Comparison of ENCODE assay signal across 9 cellular contexts in genomic region chr10:70267161-70267933, GRCh38. TPM values are rescaled to one million over a fixed set of nuclear protein-coding genes. Genes with fewer than 3 reads are reported as not detected.
DNase-seq lines count a peak whose midpoint lies in the region; ATAC-seq and TF ChIP-seq lines count a peak whose summit lies in the region.
"Had no signal": no experiment of that assay in that cellular context is flagged by ENCODE, and none has a peak within 500 bp of the region (broad histone marks: within the 10 kb centered on the region; RNA-seq: fewer than 3 reads in every experiment).

No MANE protein-coding gene starts in this region.

- no peak; the same call in 1 of the 2 replicates for TF ChIP-seq RAD21 in HCT116 (IDR thresholded peaks at IDR 0.05; ENCODE audit: low read depth)

- H3K9ac ChIP-seq in HCT116 (ENCODE audit: low read length), result no peak overlapping the region

- intact Hi-C loops in HCT116 (cut with micrococcal nuclease), result loop anchor here (2.0 kb wide), 1 partner anchor 97 kb away; no protein-coding TSS in a partner anchor
- intact Hi-C loops in ascending aorta (cut with DNase I), result loop anchor here (10.0 kb wide), 2 partner anchors 57 to 1307 kb away; no protein-coding TSS in a partner anchor
- intact Hi-C loops in CD4-positive, alpha-beta memory T cell (cut with micrococcal nuclease), result no loop called here

- H3K9me3 ChIP-seq in HCT116 (ENCODE audit: control insufficient read depth in 1 of 2, insufficient read depth in 1 of 2, low read depth in 1 of 2, low read length in 2 of 2) (no peaks in the 10 kb centered on the region), ascending aorta (no peaks in the 10 kb centered on the region)
- H3K9me3 ChIP-seq in CD4-positive, alpha-beta memory T cell (ENCODE audit: control insufficient read depth in 1 of 2, low read length in 2 of 2), result no peaks in the 10 kb centered on the region

- H2AFZ ChIP-seq in HCT116 (ENCODE audit: low read depth, low read length, poor library complexity, severe bottlenecking), result peak overlapping the region; percentile 51

- H3K27ac Mint-ChIP-seq in activated T-helper 17 cell treated with anti-CD3 and anti-CD28 coated beads, Interleukin-2, amount 50 U/mL, for 72 hours, result peak overlapping the region; percentile 47
- H3K27ac Mint-ChIP-seq in CD4-positive, alpha-beta memory T cell, result no peak overlapping the region
- H3K27ac Mint-ChIP-seq: activated naive CD4-positive, alpha-beta T cell treated with anti-CD3 and anti-CD28 coated beads, Interleukin-2, amount 50 U/mL, for 24 hours had no signal

- H3K4me3 Mint-ChIP-seq in activated T-helper 17 cell treated with anti-CD3 and anti-CD28 coated beads, Interleukin-2, amount 50 U/mL, for 72 hours, result no peak overlapping the region
- no peak overlapping the region for H3K4me3 Mint-ChIP-seq in CD4-positive, alpha-beta memory T cell
- H3K4me3 Mint-ChIP-seq: activated naive CD4-positive, alpha-beta T cell treated with anti-CD3 and anti-CD28 coated beads, Interleukin-2, amount 50 U/mL, for 24 hours had no signal

- TF ChIP-seq POLR2A in HCT116 (IDR thresholded peaks at IDR 0.05; ENCODE audit: borderline replicate concordance, extremely low read depth, insufficient read depth, insufficient read length), result no peak

- CTCF ChIA-PET in HCT116 (lab: Charles Lee), result interaction anchor here (1.0 to 2.0 kb wide), 7 partner anchors 12 to 152 kb away, joined by 3 to 8 read pairs (median 3); partner anchors contain the start of genes PPA1 and TYSND1
- CTCF ChIA-PET in CD4-positive, alpha-beta memory T cell (lab: Charles Lee; ENCODE audit: partially characterized antibody), result interaction anchor here (0.9 to 5.2 kb wide), 5 partner anchors 44 to 112 kb away, joined by 3 to 31 read pairs (median 4); no protein-coding TSS in a partner anchor

- H3K4me1 ChIP-seq in HCT116 (ENCODE audit: control insufficient read depth in 1 of 2, insufficient read depth in 2 of 2, low read length in 2 of 2), result peaks cover 5 to 28% of the 10 kb centered on the region in 2 experiments; a peak in 3 of 4 replicates
- H3K4me1 ChIP-seq in ascending aorta, result no peaks in the 10 kb centered on the region
- H3K4me1 ChIP-seq in CD4-positive, alpha-beta memory T cell (ENCODE audit: insufficient read depth, low read length), result no peaks in the 10 kb centered on the region

- peaks cover 11% of the 10 kb centered on the region for H3K4me1 Mint-ChIP-seq in activated T-helper 17 cell treated with anti-CD3 and anti-CD28 coated beads, Interleukin-2, amount 50 U/mL, for 72 hours
- peaks cover 0 to 2% (median 1%) of the 10 kb centered on the region in 4 donors for H3K4me1 Mint-ChIP-seq in CD4-positive, alpha-beta memory T cell

- TF ChIP-seq CTCF in AG10803 (conservative IDR thresholded peaks at IDR 0.05; ENCODE audit: low read length), result no peak; the same call in 1 of the 2 replicates
- peak in 2 of 3 experiments; percentile 44 to 60; a peak in 4 of 6 replicates for TF ChIP-seq CTCF in HCT116 (IDR thresholded peaks at IDR 0.05 in 2 of 3, conservative IDR thresholded peaks at IDR 0.05 in 1 of 3; ENCODE audit: borderline replicate concordance in 1 of 3, insufficient read depth in 1 of 3, low read depth in 2 of 3, low read length in 2 of 3)
- no peak for TF ChIP-seq CTCF in ascending aorta (IDR thresholded peaks at IDR 0.05)

- peaks cover 3% of the 10 kb centered on the region for H3K27me3 Mint-ChIP-seq in activated T-helper 17 cell treated with anti-CD3 and anti-CD28 coated beads, Interleukin-2, amount 50 U/mL, for 72 hours
- peaks cover 0 to 3% of the 10 kb centered on the region in 2 donors for H3K27me3 Mint-ChIP-seq in CD4-positive, alpha-beta memory T cell
- H3K27me3 Mint-ChIP-seq: activated naive CD4-positive, alpha-beta T cell treated with anti-CD3 and anti-CD28 coated beads, Interleukin-2, amount 50 U/mL, for 24 hours had no signal

- RAD21 ChIA-PET in HCT116 (lab: Charles Lee; ENCODE audit: low non-redundant PET in 1 of 2, low total read pairs in 2 of 2, uncharacterized antibody in 2 of 2, unreplicated experiment in 2 of 2), result interaction anchor here in 1 of 2 experiments (1.0 to 1.2 kb wide), 2 partner anchors 46 to 97 kb away, joined by 3 read pairs; no protein-coding TSS in a partner anchor

- H3K4me2 ChIP-seq in HCT116 (ENCODE audit: low read length), result peak overlapping the region; percentile 59

- ATAC-seq in HCT116, result peak; percentile 80
- peak; percentile 65 for ATAC-seq in activated T-helper 17 cell treated with anti-CD3 and anti-CD28 coated beads, Interleukin-2, amount 50 U/mL, for 72 hours (replicated peaks)

- no peaks in the 10 kb centered on the region for H3K79me2 ChIP-seq in HCT116 (ENCODE audit: insufficient read depth, low read length)

- no peaks in the 10 kb centered on the region for H3K9me2 ChIP-seq in HCT116 (ENCODE audit: insufficient read depth)

- H3K4me3 ChIP-seq in AG10803 (ENCODE audit: low read length) (no peak overlapping the region), HCT116 (replicated peaks in 1 of 2; ENCODE audit: low read depth in 1 of 2, low read length in 2 of 2) (no peak overlapping the region), ascending aorta (no peak overlapping the region)
- no peak overlapping the region for H3K4me3 ChIP-seq in CD4-positive, alpha-beta memory T cell (ENCODE audit: low read length in 2 of 2)

- no peaks in the 10 kb centered on the region for H3K9me3 Mint-ChIP-seq in activated T-helper 17 cell treated with anti-CD3 and anti-CD28 coated beads, Interleukin-2, amount 50 U/mL, for 72 hours
- H3K9me3 Mint-ChIP-seq in CD4-positive, alpha-beta memory T cell, result no peaks in the 10 kb centered on the region
- H3K9me3 Mint-ChIP-seq: activated naive CD4-positive, alpha-beta T cell treated with anti-CD3 and anti-CD28 coated beads, Interleukin-2, amount 50 U/mL, for 24 hours had no signal

- H3K36me3 ChIP-seq in HCT116 (ENCODE audit: control insufficient read depth in 1 of 2, insufficient read depth in 2 of 2, low read length in 2 of 2), result no peaks in the 10 kb centered on the region
- H3K36me3 ChIP-seq in ascending aorta, result no peaks in the 10 kb centered on the region
- H3K36me3 ChIP-seq in CD4-positive, alpha-beta memory T cell (ENCODE audit: insufficient read depth, low read length), result no peaks in the 10 kb centered on the region

- H3K27ac ChIP-seq in HCT116 (ENCODE audit: low read depth, low read length) (no peak overlapping the region), ascending aorta (no peak overlapping the region)
- no peak overlapping the region for H3K27ac ChIP-seq in CD4-positive, alpha-beta memory T cell (ENCODE audit: low read depth, low read length)

- H4K20me1 ChIP-seq in HCT116 (ENCODE audit: insufficient read depth), result no peaks in the 10 kb centered on the region

- POLR2A ChIA-PET in HCT116 (lab: Charles Lee), result interaction anchor here (0.8 to 0.9 kb wide), 2 partner anchors 11 to 112 kb away, joined by 3 to 5 read pairs; no protein-coding TSS in a partner anchor
- POLR2A ChIA-PET in CD4-positive, alpha-beta memory T cell (lab: Charles Lee; ENCODE audit: partially characterized antibody), result no interaction called here

- H3K27me3 ChIP-seq in HCT116 (ENCODE audit: insufficient read depth, low read length) (no peaks in the 10 kb centered on the region), ascending aorta (no peaks in the 10 kb centered on the region)
- no peaks in the 10 kb centered on the region for H3K27me3 ChIP-seq in CD4-positive, alpha-beta memory T cell (ENCODE audit: insufficient read depth, low read length)

- BruUV-seq in HCT116 (replicated peaks; lab: Mats Ljungman, UMichigan), result no TSS peak

- H3K36me3 Mint-ChIP-seq in activated T-helper 17 cell treated with anti-CD3 and anti-CD28 coated beads, Interleukin-2, amount 50 U/mL, for 72 hours (ENCODE audit: low read depth), result no peaks in the 10 kb centered on the region
- no peaks in the 10 kb centered on the region for H3K36me3 Mint-ChIP-seq in CD4-positive, alpha-beta memory T cell
- H3K36me3 Mint-ChIP-seq: activated naive CD4-positive, alpha-beta T cell treated with anti-CD3 and anti-CD28 coated beads, Interleukin-2, amount 50 U/mL, for 24 hours had no signal

- DNase-seq in AG10803 (ENCODE audit: low read depth) (peak; percentile 96), HCT116 (ENCODE audit: low read depth, low spot score) (peak; percentile 73), kidney glomerular epithelial cell (lab: John Stamatoyannopoulos, UW) (peak; percentile 87), NCI-H1092 (lab: John Stamatoyannopoulos, UW) (no peak), ascending aorta (ENCODE audit: low spot score in 2 of 2) (no peak), GM19240 (ENCODE audit: insufficient read length, low spot score) (no peak)
- no peak for DNase-seq in CD4-positive, alpha-beta memory T cell

TF ChIP-seq in HCT116, 20 proteins besides CTCF, POLR2A, EP300 and RAD21 (continues in another document):
- TF ChIP-seq EZH2 (IDR thresholded peaks at IDR 0.05) (no peak), EZH2phosphoT487 (IDR thresholded peaks at IDR 0.05; ENCODE audit: borderline replicate concordance) (no peak)

RNA-seq across cellular contexts. Expression of gene NPFFR1, which starts 16.5 kb away (rescaled TPM):
- total RNA-seq in HCT116 (2021; ENCODE audit: unreplicated experiment) (0.02 TPM), ascending aorta (not detected)
- 0.01 TPM in 2 replicates for polyA plus RNA-seq in HCT116 (2012)
- not detected for total RNA-seq in activated T-helper 17 cell treated with anti-CD3 and anti-CD28 coated beads, Interleukin-2, amount 50 U/mL, for 72 hours
- total RNA-seq in CD4-positive, alpha-beta memory T cell, result not detected
- polyA plus RNA-seq in CD4-positive, alpha-beta memory T cell, result not detected

RNA-seq across cellular contexts. Expression of gene PPA1, which starts 34.1 kb away (rescaled TPM):
- total RNA-seq in HCT116 (2021; ENCODE audit: unreplicated experiment) (234 TPM), ascending aorta (66.4 TPM)
- 143 and 188 TPM in 2 replicates for polyA plus RNA-seq in HCT116 (2012)
- total RNA-seq in activated T-helper 17 cell treated with anti-CD3 and anti-CD28 coated beads, Interleukin-2, amount 50 U/mL, for 72 hours, result 100 to 1,000 TPM; 176 to 260 TPM
- 10 to 100 TPM; 57.4 to 60.4 TPM for total RNA-seq in CD4-positive, alpha-beta memory T cell
- polyA plus RNA-seq in CD4-positive, alpha-beta memory T cell, result 100 to 1,000 TPM; 148 to 304 TPM

Comparison
In these comparisons a context has a peak if more than half of its experiments do, and no peak if none do; other contexts are left out.
1. DNase-seq: peak in AG10803 (single experiment), HCT116 (single experiment) and kidney glomerular epithelial cell (single experiment); none in NCI-H1092 (single experiment), ascending aorta (0 of 2), CD4-positive, alpha-beta memory T cell (0 of 5) and GM19240 (single experiment).
2. CTCF ChIP-seq: peak in HCT116 (2 of 3); none in AG10803 (single experiment) and ascending aorta (0 of 3).